ENCODE assay signal across 7 cellular contexts in the genomic region with DNA sequence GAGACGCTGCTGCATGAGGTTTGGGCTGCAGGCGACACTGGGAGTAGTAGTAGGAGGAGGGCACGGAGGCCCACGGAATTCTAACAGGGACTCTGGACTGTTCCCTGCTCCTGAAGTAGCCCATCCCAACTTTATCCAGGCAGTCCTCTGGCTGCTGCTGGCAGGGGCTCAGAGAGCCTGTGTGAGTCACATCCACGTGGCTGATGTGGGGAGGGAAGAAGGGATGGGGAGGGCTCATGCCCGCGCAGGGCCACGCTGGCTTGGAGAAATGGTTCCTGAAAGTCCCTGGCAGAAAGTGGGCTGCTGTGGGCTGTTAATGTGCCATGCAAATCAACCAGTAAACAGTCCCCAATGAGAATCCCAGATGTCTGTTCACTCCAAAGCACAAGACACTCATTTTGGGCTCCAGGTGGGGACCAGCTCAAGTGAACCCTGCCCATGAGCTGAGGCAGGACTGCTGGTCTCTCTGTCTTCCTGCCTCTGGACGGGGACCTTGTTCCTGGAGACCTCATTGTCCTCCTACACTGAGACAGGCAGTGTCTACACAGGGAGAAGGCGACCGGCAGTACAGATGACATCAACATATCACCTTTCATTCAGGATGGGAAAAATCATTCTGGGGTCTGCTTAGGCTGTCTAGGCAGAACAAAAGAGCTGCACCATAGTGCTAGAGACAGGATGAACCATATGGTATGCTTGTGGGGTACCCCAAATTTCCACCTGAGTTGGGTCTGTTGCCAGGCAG. TPM values are rescaled to one million over a fixed set of nuclear protein-coding genes. Genes with fewer than 3 reads are reported as not detected.
DNase-seq lines count a peak whose midpoint lies in the region; ATAC-seq and TF ChIP-seq lines count a peak whose summit lies in the region.

No MANE protein-coding gene starts in this region.

- H3K27me3 ChIP-seq in PC-3 (ENCODE audit: low read length) (peaks cover 45% of the 10 kb centered on the region), esophagus squamous epithelium (peaks cover 0 to 4% (median 0%) of the 10 kb centered on the region in 4 donors), aorta (ENCODE audit: control insufficient read depth in 1 of 2, insufficient read depth in 2 of 2, low read length in 1 of 2) (no peaks in the 10 kb centered on the region)

- no peak overlapping the region for H3K4me2 ChIP-seq in PC-3 (ENCODE audit: low read length)

- no peak overlapping the region for H3K27ac Mint-ChIP-seq in WTC11

- no peak overlapping the region for H3K9ac ChIP-seq in PC-3 (ENCODE audit: low read length)

- H3K27ac ChIP-seq in PC-3 (ENCODE audit: low read length) (no peak overlapping the region), esophagus squamous epithelium (peak overlapping the region in 3 of 4 donors; percentile 70 to 82 (median 79)), aorta (ENCODE audit: low read depth in 1 of 2, low read length in 2 of 2) (peak overlapping the region; percentile 62 to 98)

- H3F3A ChIP-seq in PC-3 (ENCODE audit: low read length, unreplicated experiment), result no peaks in the 10 kb centered on the region

- H3K4me1 Mint-ChIP-seq in WTC11, result no peaks in the 10 kb centered on the region

- no peaks in the 10 kb centered on the region for H3K79me2 ChIP-seq in PC-3 (ENCODE audit: low read length)

- TF ChIP-seq POLR2A in esophagus squamous epithelium (IDR thresholded peaks at IDR 0.05), result no peak

- TF ChIP-seq CTCF in PC-3 (conservative IDR thresholded peaks at IDR 0.05; ENCODE audit: low read depth, low read length) (no peak), esophagus squamous epithelium (IDR thresholded peaks at IDR 0.05) (no peak), mucosa of descending colon (IDR thresholded peaks at IDR 0.05) (no peak), WTC11 (IDR thresholded peaks at IDR 0.05) (no peak)

- H3K9me3 ChIP-seq in PC-3 (ENCODE audit: low read length) (no peaks in the 10 kb centered on the region), esophagus squamous epithelium (no peaks in the 10 kb centered on the region), mucosa of descending colon (no peaks in the 10 kb centered on the region), aorta (ENCODE audit: control insufficient read depth, low read length) (no peaks in the 10 kb centered on the region)

- no peaks in the 10 kb centered on the region for H3K9me2 ChIP-seq in PC-3 (replicated peaks; ENCODE audit: low read length)

- 20 to 51% methylated on average over 8 of the region's 11 CpGs for WGBS in esophagus squamous epithelium, 2 donors
- whole genome bisulfite sequencing in aorta, 2 donors, result 18 to 19% methylated on average over 11 of the region's 11 CpGs

- H4K20me1 ChIP-seq in PC-3 (ENCODE audit: low read length), result no peaks in the 10 kb centered on the region

- POLR2A ChIA-PET in PC-3 (lab: Charles Lee; ENCODE audit: unreplicated experiment), result no interaction called here
- POLR2A ChIA-PET in WTC11 (lab: Charles Lee), result no interaction called here

- H3K4me3 ChIP-seq in PC-3 (ENCODE audit: low read length) (no peak overlapping the region), esophagus squamous epithelium (no peak overlapping the region), mucosa of descending colon (no peak overlapping the region), aorta (ENCODE audit: low read length in 2 of 2) (no peak overlapping the region)

- H2AFZ ChIP-seq in PC-3 (ENCODE audit: low read length), result peak overlapping the region; percentile 73

- DNase-seq in PC-3 (peak; percentile 73), esophagus squamous epithelium (lab: John Stamatoyannopoulos, UW) (no peak), mucosa of descending colon (peak; percentile 70 to 82 (median 80)), aorta (peak; percentile 95), OCI-M2 (lab: John Stamatoyannopoulos, UW; ENCODE audit: unreplicated experiment) (no peak), WTC11 (ENCODE audit: low spot score) (no peak), activated T-cell treated with anti-CD3 and anti-CD28 coated beads for 4 hours (no peak)

- H3K4me3 Mint-ChIP-seq in WTC11, result no peak overlapping the region

- peaks cover 15% of the 10 kb centered on the region for H3K27me3 Mint-ChIP-seq in WTC11 (ENCODE audit: low read depth)

- intact Hi-C loops in PC-3 (cut with micrococcal nuclease) (no loop called here), esophagus squamous epithelium (cut with DNase I) (no loop called here), mucosa of descending colon (cut with DNase I, micrococcal nuclease) (no loop called here), aorta (cut with DNase I) (loop anchor here (2.0 to 5.0 kb wide), 4 partner anchors 30 to 69 kb away; a partner anchor contains a TSS)

- BruUV-seq in PC-3 (replicated peaks; lab: Mats Ljungman, UMichigan), result no TSS peak

- H3K9me3 Mint-ChIP-seq in WTC11, result peaks cover 30% of the 10 kb centered on the region

- ATAC-seq in PC-3 (peak; percentile 97), mucosa of descending colon (peak; percentile 92), aorta (ENCODE audit: low FRiP score) (peak; percentile 93), WTC11 (no peak)

- CTCF ChIA-PET in PC-3 (lab: Charles Lee) (no interaction called here), WTC11 (lab: Charles Lee) (interaction anchor here (0.6 to 1.0 kb wide), 2 partner anchors 66 to 664 kb away, joined by 3 to 4 read pairs; a partner anchor contains a TSS)

- H3K36me3 Mint-ChIP-seq in WTC11, result peaks cover 15% of the 10 kb centered on the region

- H3K4me1 ChIP-seq in PC-3 (ENCODE audit: insufficient read depth, low read length) (peaks cover 9% of the 10 kb centered on the region; the same call in 1 of the 2 replicates), esophagus squamous epithelium (peaks cover 6 to 56% (median 34%) of the 10 kb centered on the region in 3 donors), mucosa of descending colon (ENCODE audit: low read depth) (peaks cover 28% of the 10 kb centered on the region), aorta (ENCODE audit: control insufficient read depth in 1 of 2, insufficient read depth in 2 of 2, low read length in 2 of 2) (peaks cover 4 to 8% of the 10 kb centered on the region in 2 donors)

- H3K36me3 ChIP-seq in PC-3 (ENCODE audit: low read depth, low read length), result no peaks in the 10 kb centered on the region
- no peaks in the 10 kb centered on the region for H3K36me3 ChIP-seq in esophagus squamous epithelium
- H3K36me3 ChIP-seq in mucosa of descending colon (ENCODE audit: low read depth), result no peaks in the 10 kb centered on the region
- no peaks in the 10 kb centered on the region for H3K36me3 ChIP-seq in aorta (ENCODE audit: control insufficient read depth in 1 of 2, insufficient read depth in 2 of 2, low read length in 1 of 2)

TF ChIP-seq in WTC11, 78 proteins besides CTCF, POLR2A, EP300 and RAD21:
- TF ChIP-seq CREM (CRISPR knock-in tag; IDR thresholded peaks at IDR 0.05), result no peak
- TF ChIP-seq, protein P1, sequence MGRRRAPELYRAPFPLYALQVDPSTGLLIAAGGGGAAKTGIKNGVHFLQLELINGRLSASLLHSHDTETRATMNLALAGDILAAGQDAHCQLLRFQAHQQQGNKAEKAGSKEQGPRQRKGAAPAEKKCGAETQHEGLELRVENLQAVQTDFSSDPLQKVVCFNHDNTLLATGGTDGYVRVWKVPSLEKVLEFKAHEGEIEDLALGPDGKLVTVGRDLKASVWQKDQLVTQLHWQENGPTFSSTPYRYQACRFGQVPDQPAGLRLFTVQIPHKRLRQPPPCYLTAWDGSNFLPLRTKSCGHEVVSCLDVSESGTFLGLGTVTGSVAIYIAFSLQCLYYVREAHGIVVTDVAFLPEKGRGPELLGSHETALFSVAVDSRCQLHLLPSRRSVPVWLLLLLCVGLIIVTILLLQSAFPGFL (CRISPR knock-in tag; IDR thresholded peaks at IDR 0.05; ENCODE audit: borderline replicate concordance), result no peak
- TF ChIP-seq, protein P2, sequence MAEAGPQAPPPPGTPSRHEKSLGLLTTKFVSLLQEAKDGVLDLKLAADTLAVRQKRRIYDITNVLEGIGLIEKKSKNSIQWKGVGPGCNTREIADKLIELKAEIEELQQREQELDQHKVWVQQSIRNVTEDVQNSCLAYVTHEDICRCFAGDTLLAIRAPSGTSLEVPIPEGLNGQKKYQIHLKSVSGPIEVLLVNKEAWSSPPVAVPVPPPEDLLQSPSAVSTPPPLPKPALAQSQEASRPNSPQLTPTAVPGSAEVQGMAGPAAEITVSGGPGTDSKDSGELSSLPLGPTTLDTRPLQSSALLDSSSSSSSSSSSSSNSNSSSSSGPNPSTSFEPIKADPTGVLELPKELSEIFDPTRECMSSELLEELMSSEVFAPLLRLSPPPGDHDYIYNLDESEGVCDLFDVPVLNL (CRISPR knock-in tag; IDR thresholded peaks at IDR 0.05; ENCODE audit: borderline replicate concordance, low read depth), result no peak
- no peak for TF ChIP-seq ZNF416 (CRISPR knock-in tag; IDR thresholded peaks at IDR 0.05)
- TF ChIP-seq ZNF317 (CRISPR knock-in tag; IDR thresholded peaks at IDR 0.05; ENCODE audit: borderline replicate concordance, low read depth), result no peak

RNA-seq across cellular contexts. Expression of a gene that starts 57.7 kb away (rescaled TPM):
- total RNA-seq in PC-3 (2014; rRNA removed) (not detected in 2 replicates), esophagus squamous epithelium (10 to 100 TPM in 2 of 4 donors, 1 to 10 TPM in 2; 4.3 to 29.9 (median 9.9) TPM), mucosa of descending colon (10 to 100 TPM; 26.6 to 45.7 (median 33.3) TPM), aorta (100 to 1,000 TPM; 204 to 353 TPM), WTC11 (2021) (0.05 to 0.79 TPM (median 0.14 TPM) in 3 replicates)
- 100 to 1,000 TPM; 159 to 177 TPM for polyA plus RNA-seq in aorta

Comparison
In these comparisons a context has a peak if more than half of its experiments do, and no peak if none do; other contexts are left out.
1. DNase-seq: peak in PC-3 (single experiment), mucosa of descending colon (3 of 3) and aorta (2 of 2); none in esophagus squamous epithelium (single experiment), OCI-M2 (single experiment), WTC11 (single experiment) and activated T-cell treated with anti-CD3 and anti-CD28 coated beads for 4 hours (single experiment).
2. RNA of a gene that starts 57.7 kb away (total RNA-seq): 204 to 353 TPM in aorta; 26.6 to 45.7 TPM in mucosa of descending colon, 4.3 to 29.9 TPM in esophagus squamous epithelium, 0.05 to 0.79 TPM in WTC11 and not detected in PC-3; every median in the first group is over 4 times any median in the second.
3. intact Hi-C loops: an anchor here in aorta (2.0 to 5.0 kb wide); none called in PC-3, esophagus squamous epithelium and mucosa of descending colon.